23 cellular contexts compared by ENCODE assay signal in the genomic region with DNA sequence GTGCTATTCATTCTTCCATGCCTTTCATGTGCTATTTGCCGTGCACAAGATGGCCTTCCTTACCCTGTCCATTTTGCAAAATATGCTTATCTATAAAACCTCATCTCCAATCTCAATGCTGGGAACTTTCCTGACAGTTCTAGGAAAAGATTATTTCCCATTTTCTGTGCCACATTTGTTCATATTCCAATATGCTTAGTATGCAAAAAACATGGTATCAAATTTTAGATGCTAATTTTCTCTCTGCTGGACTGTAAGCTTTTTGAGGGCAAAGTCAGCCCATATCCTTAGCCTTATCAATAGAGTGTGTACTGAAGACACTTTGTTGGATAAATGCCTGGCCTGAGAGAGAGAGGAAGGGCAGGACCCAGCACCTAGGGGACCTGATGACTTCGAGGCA. TPM values are rescaled to one million over a fixed set of nuclear protein-coding genes. Genes with fewer than 3 reads are reported as not detected.
"Had no signal": no experiment of that assay in that cellular context is flagged by ENCODE, and none has a peak within 500 bp of the region (broad histone marks: within the 10 kb centered on the region; RNA-seq: fewer than 3 reads in every experiment).

No MANE protein-coding gene starts in this region.

- H3K4me3 ChIP-seq: MG63 had no signal

- ATAC-seq: Panc1, PC-3, T-cell had no signal

- H3K27ac ChIP-seq: RWPE1 had no signal

- DNase-seq: Karpas-422, KG1, MG63, NCI-H1092, NCI-H1105 treated with DMSO at 0.1 percent for 48 hours, NCI-H1417 treated with DMSO at 0.1 percent for 48 hours, NCI-H146, NCI-H1694 treated with DMSO at 0.1 percent for 48 hours, NCI-H1930, NCI-H2081, NCI-H2107, NCI-H2227 treated with DMSO at 0.1 percent for 48 hours, NCI-H524, NCI-H526 treated with DMSO at 0.1 percent for 48 hours, NCI-H748 treated with DMSO at 0.1 percent for 48 hours, PC-3, SHP77, SK-N-SH, SW 1271, T-cell had no signal

- H3K27me3 ChIP-seq: MG63 had no signal

- H3K4me2 ChIP-seq: SK-N-SH had no signal

- H3K36me3 ChIP-seq: MG63 had no signal

- H3K9me3 ChIP-seq: MG63, SK-N-SH had no signal

- H3K9ac ChIP-seq: SK-N-SH had no signal

RNA-seq across cellular contexts. Expression of a gene that starts 39.4 kb away (rescaled TPM):
- total RNA-seq: NCI-H460, PC-3, T-cell had no signal
- polyA plus RNA-seq: SK-N-SH had no signal
